8 cellular contexts compared by ENCODE assay signal in genomic region chr10:31928531-31929259, GRCh38. TPM values are rescaled to one million over a fixed set of nuclear protein-coding genes. Genes with fewer than 3 reads are reported as not detected.
A peak's percentile ranks its signal among the peaks of the same experiment; 100 is the strongest.
DNase-seq lines count a peak whose midpoint lies in the region; ATAC-seq and TF ChIP-seq lines count a peak whose summit lies in the region.

Gene ARHGAP12, minus strand, starts transcription at chr10:31928831. Its CDS starts 19,976 bp downstream, at chr10:31908855.

- H3K27ac Mint-ChIP-seq in nephron progenitor cell: peak within 1 kb of the TSS; percentile 97

- H3K27ac ChIP-seq in HUES48 (ENCODE audit: low read depth, low read length): peak within 1 kb of the TSS; percentile 98

- peak; percentile 67 for ATAC-seq in GM21381 (IDR thresholded peaks at IDR 0.05; ENCODE audit: unreplicated experiment)
- ATAC-seq in stimulated activated naive CD8-positive, alpha-beta T cell treated with anti-CD3 and anti-CD28 coated beads, Interleukin-15, Interleukin-2, amounts not matched to agents 100 U/mL and 50 U/mL, for 24 hours: peak; percentile 65

- peak within 1 kb of the TSS; percentile 92 for H3K4me3 Mint-ChIP-seq in nephron progenitor cell

- no peaks in the 10 kb centered on the region for H3K9me3 ChIP-seq in HUES48 (ENCODE audit: control insufficient read depth, insufficient read depth, low read length)

- DNase-seq in DMS 273 treated with DMSO at 0.1 percent for 48 hours (lab: John Stamatoyannopoulos, UW): peak; percentile 14
- DNase-seq in RPMI7951 (ENCODE audit: low read depth): peak; percentile 86
- DNase-seq in activated gamma-delta T cell (lab: John Stamatoyannopoulos, UW): peak; percentile 74
- DNase-seq in fibroblast of the conjunctiva (ENCODE audit: low read depth): peak; percentile 54
- DNase-seq in nephron progenitor cell: peak; percentile 96
- DNase-seq in stimulated activated naive CD8-positive, alpha-beta T cell treated with anti-CD3 and anti-CD28 coated beads, Interleukin-15, Interleukin-2, amounts not matched to agents 100 U/mL and 50 U/mL, for 24 hours: peak; percentile 85

- H3K27me3 Mint-ChIP-seq in nephron progenitor cell (ENCODE audit: low read depth, poor library complexity): peaks cover 5% of the 10 kb centered on the region

- no peaks in the 10 kb centered on the region for H3K36me3 ChIP-seq in HUES48 (ENCODE audit: control insufficient read depth, insufficient read depth, low read length)

- H3K27me3 ChIP-seq in HUES48 (ENCODE audit: control insufficient read depth, insufficient read depth, low read length): no peaks in the 10 kb centered on the region

- peaks cover 37% of the 10 kb centered on the region for H3K4me1 Mint-ChIP-seq in nephron progenitor cell

- H3K9ac ChIP-seq in HUES48 (ENCODE audit: low read depth, low read length): peak within 1 kb of the TSS; percentile 90

- peak within 1 kb of the TSS; percentile 75 for H3K4me3 ChIP-seq in HUES48 (ENCODE audit: low read depth, low read length)

- peaks cover 24% of the 10 kb centered on the region for H3K4me1 ChIP-seq in HUES48 (ENCODE audit: control insufficient read depth, insufficient read depth, low read length)

- TF ChIP-seq CTCF in nephron progenitor cell (IDR thresholded peaks at IDR 0.05): no peak

- peaks cover 8% of the 10 kb centered on the region for H3K9me3 Mint-ChIP-seq in nephron progenitor cell

- peaks cover 14% of the 10 kb centered on the region for H3K36me3 Mint-ChIP-seq in nephron progenitor cell (ENCODE audit: low read depth)

RNA-seq across cellular contexts. Expression of gene ARHGAP12, which starts in this region (rescaled TPM):
- total RNA-seq in RPMI7951 (2014; rRNA removed; shearing (Covaris generic)): 47.9 and 61.4 TPM in 2 replicates

Comparison
In these comparisons a context has a peak if more than half of its experiments do, and no peak if none do; other contexts are left out.
1. Peak in every context shown above with its lines: DNase-seq, ATAC-seq, H3K4me3 ChIP-seq and H3K27ac ChIP-seq.
2. DNase-seq: peak in every context shown above with its lines; median percentile 96 in nephron progenitor cell; 86 in RPMI7951; 85 in stimulated activated naive CD8-positive, alpha-beta T cell treated with anti-CD3 and anti-CD28 coated beads, Interleukin-15, Interleukin-2, amounts not matched to agents 100 U/mL and 50 U/mL, for 24 hours; 74 in activated gamma-delta T cell; 54 in fibroblast of the conjunctiva; 14 in DMS 273 treated with DMSO at 0.1 percent for 48 hours.